In genomic region chr6:31495580-31495979, GRCh38 we compare ENCODE assay signal across 9 cellular contexts.
A peak's percentile ranks its signal among the peaks of the same experiment; 100 is the strongest.
DNase-seq lines count a peak whose midpoint lies in the region; ATAC-seq and TF ChIP-seq lines count a peak whose summit lies in the region.
"Had no signal": no experiment of that assay in that cellular context is flagged by ENCODE, and none has a peak within 500 bp of the region (broad histone marks: within the 10 kb centered on the region; RNA-seq: fewer than 3 reads in every experiment).

No MANE protein-coding gene starts in this region.

- peaks cover 6% of the 10 kb centered on the region for H3K27me3 ChIP-seq in neutrophil

- H3K27ac ChIP-seq in neutrophil: peak overlapping the region; percentile 88

- no peaks in the 10 kb centered on the region for H3K9me3 ChIP-seq in neutrophil

- peak overlapping the region; percentile 76 for H3K4me3 ChIP-seq in GM08714 (ENCODE audit: low read length)
- peak overlapping the region; percentile 70 for H3K4me3 ChIP-seq in NB4 (ENCODE audit: low read depth, low read length)
- peak overlapping the region; percentile 69 for H3K4me3 ChIP-seq in choroid plexus epithelial cell (ENCODE audit: low read depth, low read length)
- peak overlapping the region; percentile 77 to 89 for H3K4me3 ChIP-seq in neutrophil (ENCODE audit: low read depth in 1 of 2, low read length in 1 of 2)

- TF ChIP-seq CTCF in NB4 (IDR thresholded peaks at IDR 0.05; ENCODE audit: low read depth, low read length): no peak
- no peak for TF ChIP-seq CTCF in choroid plexus epithelial cell (conservative IDR thresholded peaks at IDR 0.05; ENCODE audit: low read depth, low read length)
- no peak for TF ChIP-seq CTCF in neutrophil (IDR thresholded peaks at IDR 0.05)

- TF ChIP-seq POLR2A in NB4 (IDR thresholded peaks at IDR 0.05; ENCODE audit: extremely low read depth, insufficient read length): no peak

- peaks cover 54 to 55% of the 10 kb centered on the region in 2 experiments for H3K4me1 ChIP-seq in neutrophil (ENCODE audit: control insufficient read depth in 1 of 2, insufficient read depth in 1 of 2, low read depth in 1 of 2, low read length in 1 of 2)

- ATAC-seq in HG03039 (IDR thresholded peaks at IDR 0.05; ENCODE audit: unreplicated experiment): no peak

- DNase-seq in NB4 (ENCODE audit: low read depth) (peak; percentile 30), choroid plexus epithelial cell (ENCODE audit: low read depth) (peak; percentile 64), NCI-H524 treated with DMSO at 0.1 percent for 48 hours (lab: John Stamatoyannopoulos, UW) (no peak), amniotic stem cell (lab: John Stamatoyannopoulos, UW) (no peak), SIG-M5 (lab: John Stamatoyannopoulos, UW) (no peak)
- DNase-seq: central memory CD4-positive, alpha-beta T cell had no signal

- H3K36me3 ChIP-seq in neutrophil: no peaks in the 10 kb centered on the region

Comparison
In these comparisons a context has a peak if more than half of its experiments do, and no peak if none do; other contexts are left out.
1. DNase-seq: peak in NB4 (single experiment) and choroid plexus epithelial cell (single experiment); none in NCI-H524 treated with DMSO at 0.1 percent for 48 hours (single experiment), amniotic stem cell (single experiment) and SIG-M5 (single experiment).
2. Peak in every context shown above with its lines, with median percentiles within 50 percentile points of each other: H3K4me3 ChIP-seq.